ENCODE assay signal across 1 cellular context in genomic region chr16:2009791-2010510, GRCh38.
TF ChIP-seq lines count a peak whose summit lies in the region.

TSS of gene ZNF598 (minus strand) at chr16:2009821.

TF ChIP-seq in HepG2, 621 proteins besides CTCF, POLR2A, EP300 and RAD21 (continued from another document and continues in another):
- TF ChIP-seq ATF2 (CRISPR knock-in tag; IDR thresholded peaks at IDR 0.05): peak; percentile 15; the same call in 1 of the 2 replicates
- TF ChIP-seq PHF8 (CRISPR knock-in tag; IDR thresholded peaks at IDR 0.05): peak; percentile 86
- TF ChIP-seq GRHL1 (CRISPR knock-in tag; conservative IDR thresholded peaks at IDR 0.05): no peak
- peak; percentile 51 for TF ChIP-seq NR2C2 (CRISPR knock-in tag; IDR thresholded peaks at IDR 0.05; ENCODE audit: borderline replicate concordance)
- TF ChIP-seq DMAP1 (CRISPR knock-in tag; IDR thresholded peaks at IDR 0.05): peak; percentile 96
- TF ChIP-seq, protein P1, sequence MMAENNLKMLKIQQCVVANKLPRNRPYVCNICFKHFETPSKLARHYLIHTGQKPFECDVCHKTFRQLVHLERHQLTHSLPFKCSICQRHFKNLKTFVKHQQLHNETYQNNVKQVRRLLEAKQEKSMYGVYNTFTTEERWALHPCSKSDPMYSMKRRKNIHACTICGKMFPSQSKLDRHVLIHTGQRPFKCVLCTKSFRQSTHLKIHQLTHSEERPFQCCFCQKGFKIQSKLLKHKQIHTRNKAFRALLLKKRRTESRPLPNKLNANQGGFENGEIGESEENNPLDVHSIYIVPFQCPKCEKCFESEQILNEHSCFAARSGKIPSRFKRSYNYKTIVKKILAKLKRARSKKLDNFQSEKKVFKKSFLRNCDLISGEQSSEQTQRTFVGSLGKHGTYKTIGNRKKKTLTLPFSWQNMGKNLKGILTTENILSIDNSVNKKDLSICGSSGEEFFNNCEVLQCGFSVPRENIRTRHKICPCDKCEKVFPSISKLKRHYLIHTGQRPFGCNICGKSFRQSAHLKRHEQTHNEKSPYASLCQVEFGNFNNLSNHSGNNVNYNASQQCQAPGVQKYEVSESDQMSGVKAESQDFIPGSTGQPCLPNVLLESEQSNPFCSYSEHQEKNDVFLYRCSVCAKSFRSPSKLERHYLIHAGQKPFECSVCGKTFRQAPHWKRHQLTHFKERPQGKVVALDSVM (CRISPR knock-in tag; IDR thresholded peaks at IDR 0.05): peak; percentile 63
- TF ChIP-seq ZNF260 (CRISPR knock-in tag; IDR thresholded peaks at IDR 0.05; ENCODE audit: borderline replicate concordance, low read depth): no peak
- TF ChIP-seq ZNF670 (CRISPR knock-in tag; IDR thresholded peaks at IDR 0.05; ENCODE audit: borderline replicate concordance): peak; percentile 73; the same call in 1 of the 2 replicates
- 0 out of 2 replicates have a peak, but pooled peaks have one; percentile 66 for TF ChIP-seq NFATC3 (CRISPR knock-in tag; IDR thresholded peaks at IDR 0.05)
- 0 out of 2 replicates have a peak, but pooled peaks have one; percentile 24 for TF ChIP-seq SRF (IDR thresholded peaks at IDR 0.05; ENCODE audit: low read depth, low read length)
- peak; percentile 77; the same call in 1 of the 2 replicates for TF ChIP-seq ZC3H4 (CRISPR knock-in tag; IDR thresholded peaks at IDR 0.05; ENCODE audit: borderline replicate concordance)
- no peak for TF ChIP-seq ZBTB3 (CRISPR knock-in tag; IDR thresholded peaks at IDR 0.05; ENCODE audit: borderline replicate concordance, low read depth)
- peak; percentile 32; the same call in 1 of the 2 replicates for TF ChIP-seq CREB1 (IDR thresholded peaks at IDR 0.05)
- peak; percentile 35; the same call in 1 of the 2 replicates for TF ChIP-seq CREB1 (CRISPR knock-in tag; IDR thresholded peaks at IDR 0.05)
- peak; percentile 59 for TF ChIP-seq ZNF446 (CRISPR knock-in tag; IDR thresholded peaks at IDR 0.05)
- TF ChIP-seq ZGPAT (CRISPR knock-in tag; IDR thresholded peaks at IDR 0.05): peak; percentile 84
- TF ChIP-seq CREM (IDR thresholded peaks at IDR 0.05): peak; percentile 32
- TF ChIP-seq CREM (CRISPR knock-in tag; IDR thresholded peaks at IDR 0.05): no peak
- TF ChIP-seq ATF7-NPFF (CRISPR knock-in tag; IDR thresholded peaks at IDR 0.05; ENCODE audit: low read depth): no peak; the same call in 1 of the 2 replicates
- TF ChIP-seq MXD1 (CRISPR knock-in tag; IDR thresholded peaks at IDR 0.05): peak; percentile 90
- TF ChIP-seq SAFB2 (CRISPR knock-in tag; IDR thresholded peaks at IDR 0.05; ENCODE audit: borderline replicate concordance, low read depth): no peak
- TF ChIP-seq ZBTB40 (IDR thresholded peaks at IDR 0.05): no peak
- peak; percentile 19 for TF ChIP-seq ZBTB40 (CRISPR knock-in tag; IDR thresholded peaks at IDR 0.05)
- no peak for TF ChIP-seq JUNB (CRISPR knock-in tag; IDR thresholded peaks at IDR 0.05; ENCODE audit: borderline replicate concordance)
- no peak for TF ChIP-seq NFE2 (CRISPR knock-in tag; IDR thresholded peaks at IDR 0.05)
- TF ChIP-seq YEATS4 (CRISPR knock-in tag; IDR thresholded peaks at IDR 0.05; ENCODE audit: borderline replicate concordance): peak; percentile 94
- TF ChIP-seq ZNF674 (CRISPR knock-in tag; IDR thresholded peaks at IDR 0.05; ENCODE audit: low read depth): no peak
- peak; percentile 58 for TF ChIP-seq ERF (CRISPR knock-in tag; IDR thresholded peaks at IDR 0.05)
- TF ChIP-seq, protein P2, sequence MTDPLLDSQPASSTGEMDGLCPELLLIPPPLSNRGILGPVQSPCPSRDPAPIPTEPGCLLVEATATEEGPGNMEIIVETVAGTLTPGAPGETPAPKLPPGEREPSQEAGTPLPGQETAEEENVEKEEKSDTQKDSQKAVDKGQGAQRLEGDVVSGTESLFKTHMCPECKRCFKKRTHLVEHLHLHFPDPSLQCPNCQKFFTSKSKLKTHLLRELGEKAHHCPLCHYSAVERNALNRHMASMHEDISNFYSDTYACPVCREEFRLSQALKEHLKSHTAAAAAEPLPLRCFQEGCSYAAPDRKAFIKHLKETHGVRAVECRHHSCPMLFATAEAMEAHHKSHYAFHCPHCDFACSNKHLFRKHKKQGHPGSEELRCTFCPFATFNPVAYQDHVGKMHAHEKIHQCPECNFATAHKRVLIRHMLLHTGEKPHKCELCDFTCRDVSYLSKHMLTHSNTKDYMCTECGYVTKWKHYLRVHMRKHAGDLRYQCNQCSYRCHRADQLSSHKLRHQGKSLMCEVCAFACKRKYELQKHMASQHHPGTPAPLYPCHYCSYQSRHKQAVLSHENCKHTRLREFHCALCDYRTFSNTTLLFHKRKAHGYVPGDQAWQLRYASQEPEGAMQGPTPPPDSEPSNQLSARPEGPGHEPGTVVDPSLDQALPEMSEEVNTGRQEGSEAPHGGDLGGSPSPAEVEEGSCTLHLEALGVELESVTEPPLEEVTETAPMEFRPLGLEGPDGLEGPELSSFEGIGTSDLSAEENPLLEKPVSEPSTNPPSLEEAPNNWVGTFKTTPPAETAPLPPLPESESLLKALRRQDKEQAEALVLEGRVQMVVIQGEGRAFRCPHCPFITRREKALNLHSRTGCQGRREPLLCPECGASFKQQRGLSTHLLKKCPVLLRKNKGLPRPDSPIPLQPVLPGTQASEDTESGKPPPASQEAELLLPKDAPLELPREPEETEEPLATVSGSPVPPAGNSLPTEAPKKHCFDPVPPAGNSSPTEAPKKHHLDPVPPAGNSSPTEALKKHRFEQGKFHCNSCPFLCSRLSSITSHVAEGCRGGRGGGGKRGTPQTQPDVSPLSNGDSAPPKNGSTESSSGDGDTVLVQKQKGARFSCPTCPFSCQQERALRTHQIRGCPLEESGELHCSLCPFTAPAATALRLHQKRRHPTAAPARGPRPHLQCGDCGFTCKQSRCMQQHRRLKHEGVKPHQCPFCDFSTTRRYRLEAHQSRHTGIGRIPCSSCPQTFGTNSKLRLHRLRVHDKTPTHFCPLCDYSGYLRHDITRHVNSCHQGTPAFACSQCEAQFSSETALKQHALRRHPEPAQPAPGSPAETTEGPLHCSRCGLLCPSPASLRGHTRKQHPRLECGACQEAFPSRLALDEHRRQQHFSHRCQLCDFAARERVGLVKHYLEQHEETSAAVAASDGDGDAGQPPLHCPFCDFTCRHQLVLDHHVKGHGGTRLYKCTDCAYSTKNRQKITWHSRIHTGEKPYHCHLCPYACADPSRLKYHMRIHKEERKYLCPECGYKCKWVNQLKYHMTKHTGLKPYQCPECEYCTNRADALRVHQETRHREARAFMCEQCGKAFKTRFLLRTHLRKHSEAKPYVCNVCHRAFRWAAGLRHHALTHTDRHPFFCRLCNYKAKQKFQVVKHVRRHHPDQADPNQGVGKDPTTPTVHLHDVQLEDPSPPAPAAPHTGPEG (CRISPR knock-in tag; IDR thresholded peaks at IDR 0.05): no peak
- peak; percentile 71; the same call in 1 of the 2 replicates for TF ChIP-seq KLF12 (CRISPR knock-in tag; IDR thresholded peaks at IDR 0.05; ENCODE audit: borderline replicate concordance)
- TF ChIP-seq ARNT2 (CRISPR knock-in tag; IDR thresholded peaks at IDR 0.05; ENCODE audit: low read depth): peak; percentile 49; the same call in 1 of the 2 replicates
- peak; percentile 30; the same call in 1 of the 2 replicates for TF ChIP-seq RXRB (CRISPR knock-in tag; IDR thresholded peaks at IDR 0.05; ENCODE audit: borderline replicate concordance)
